In genomic region chrX:73831500-73831899, GRCh38 we compare ENCODE assay signal across 18 cellular contexts. TPM values are rescaled to one million over a fixed set of nuclear protein-coding genes. Genes with fewer than 3 reads are reported as not detected.
"Had no signal": no experiment of that assay in that cellular context is flagged by ENCODE, and none has a peak within 500 bp of the region (broad histone marks: within the 10 kb centered on the region; RNA-seq: fewer than 3 reads in every experiment).

No MANE protein-coding gene starts in this region.

- H3K4me2 ChIP-seq: neural progenitor cell had no signal

- H3K36me3 Mint-ChIP-seq: activated naive CD8-positive, alpha-beta T cell treated with anti-CD3 and anti-CD28 coated beads, Interleukin-2, amount 10 ng/mL, durations not matched to agents 7 days and 5 days; mesothelial cell of epicardium; neural progenitor cell; type B pancreatic cell; WTC11 had no signal

- H3K4me3 Mint-ChIP-seq: activated naive CD4-positive, alpha-beta T cell treated with anti-CD3 and anti-CD28 coated beads for 36 hours; activated naive CD8-positive, alpha-beta T cell treated with anti-CD3 and anti-CD28 coated beads, Interleukin-2, amount 10 ng/mL, durations not matched to agents 7 days and 5 days; mesothelial cell of epicardium; naive thymus-derived CD8-positive, alpha-beta T cell; neural progenitor cell; type B pancreatic cell; WTC11 had no signal

- ATAC-seq: heart left ventricle; left ventricle myocardium superior; naive thymus-derived CD8-positive, alpha-beta T cell; WTC11 had no signal

- H3K27ac Mint-ChIP-seq: activated naive CD4-positive, alpha-beta T cell treated with anti-CD3 and anti-CD28 coated beads for 36 hours; activated naive CD8-positive, alpha-beta T cell treated with anti-CD3 and anti-CD28 coated beads, Interleukin-2, amount 10 ng/mL, durations not matched to agents 7 days and 5 days; mesothelial cell of epicardium; naive thymus-derived CD8-positive, alpha-beta T cell; neural progenitor cell; type B pancreatic cell; WTC11 had no signal

- H3K27ac ChIP-seq: cardiac muscle cell, epithelial cell of prostate, heart left ventricle, neural progenitor cell, thoracic aorta, vagina had no signal

- H3K27me3 Mint-ChIP-seq: activated naive CD8-positive, alpha-beta T cell treated with anti-CD3 and anti-CD28 coated beads, Interleukin-2, amount 10 ng/mL, durations not matched to agents 7 days and 5 days had no signal

- H3K27me3 ChIP-seq: cardiac muscle cell, heart left ventricle, neural progenitor cell, vagina had no signal

- H3K4me1 ChIP-seq: neural progenitor cell had no signal

- DNase-seq: activated naive CD4-positive, alpha-beta T cell treated with anti-CD3 and anti-CD28 coated beads for 36 hours; activated naive CD8-positive, alpha-beta T cell treated with anti-CD3 and anti-CD28 coated beads, Interleukin-2, amount 10 ng/mL, durations not matched to agents 7 days and 5 days; activated T-cell treated with anti-CD3 and anti-CD28 coated beads, Interleukin-2, amount 50 U/mL, for 48 hours; amniotic stem cell; heart left ventricle; left ventricle myocardium superior; mammary epithelial cell; naive thymus-derived CD8-positive, alpha-beta T cell; stimulated activated CD4-positive, alpha-beta T cell treated with anti-CD3 and anti-CD28 coated beads, Interleukin-4, amount 100 ng/mL, for 1 hour; stimulated activated naive CD4-positive, alpha-beta T cell had no signal

- H3K36me3 ChIP-seq: cardiac muscle cell, neural progenitor cell, thoracic aorta had no signal

- H3K9ac ChIP-seq: neural progenitor cell had no signal

- H3K9me3 Mint-ChIP-seq: activated naive CD4-positive, alpha-beta T cell treated with anti-CD3 and anti-CD28 coated beads for 36 hours; activated naive CD8-positive, alpha-beta T cell treated with anti-CD3 and anti-CD28 coated beads, Interleukin-2, amount 10 ng/mL, durations not matched to agents 7 days and 5 days; mesothelial cell of epicardium; neural progenitor cell; type B pancreatic cell; WTC11 had no signal

- H3K9me3 ChIP-seq: heart left ventricle, thoracic aorta, vagina had no signal

- H3K4me3 ChIP-seq: cardiac muscle cell, heart left ventricle, neural progenitor cell, thoracic aorta, vagina had no signal

- H3K4me1 Mint-ChIP-seq: activated naive CD8-positive, alpha-beta T cell treated with anti-CD3 and anti-CD28 coated beads, Interleukin-2, amount 10 ng/mL, durations not matched to agents 7 days and 5 days; mesothelial cell of epicardium; naive thymus-derived CD8-positive, alpha-beta T cell; neural progenitor cell; WTC11 had no signal

RNA-seq across cellular contexts. Expression of gene XIST, which starts 21.0 kb away (rescaled TPM):
- total RNA-seq: activated naive CD4-positive, alpha-beta T cell treated with anti-CD3 and anti-CD28 coated beads for 36 hours; activated naive CD8-positive, alpha-beta T cell treated with anti-CD3 and anti-CD28 coated beads, Interleukin-2, amount 10 ng/mL, durations not matched to agents 7 days and 5 days; cardiac muscle cell; naive thymus-derived CD8-positive, alpha-beta T cell had no signal
